Comparison of ENCODE assay signal across 8 cellular contexts in the genomic region with DNA sequence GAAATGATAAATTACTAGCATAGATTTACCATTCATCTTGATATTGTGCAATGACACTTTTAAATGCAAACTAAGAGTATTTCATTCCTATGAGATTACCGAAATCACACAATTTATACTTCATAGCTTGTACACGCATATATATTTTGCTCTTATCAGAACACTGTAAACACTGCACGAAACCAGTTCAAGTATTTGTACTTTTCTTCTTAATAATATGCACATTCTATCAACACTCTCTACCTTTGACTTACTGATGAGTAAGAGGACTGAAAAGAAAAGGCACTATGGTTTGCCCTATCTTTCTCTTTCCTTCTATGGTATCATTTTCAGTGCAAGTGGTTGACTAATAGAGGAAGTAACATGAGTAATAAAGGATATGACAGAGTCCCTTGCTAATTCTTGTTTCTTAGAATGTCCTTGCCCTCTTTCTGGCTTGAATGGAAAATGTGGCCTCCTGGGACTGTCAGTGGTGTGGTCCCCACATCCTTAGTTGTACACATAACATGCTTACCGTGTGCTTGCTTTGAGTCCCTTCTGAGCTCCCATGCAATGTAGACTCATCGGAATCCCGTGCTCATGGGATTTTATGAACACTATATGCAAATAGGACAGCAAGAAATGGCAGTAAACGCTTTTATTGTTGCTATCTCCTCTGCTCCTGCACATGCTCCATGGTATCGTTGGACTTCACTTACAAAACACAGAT.
A peak's percentile ranks its signal among the peaks of the same experiment; 100 is the strongest.
DNase-seq lines count a peak whose midpoint lies in the region; ATAC-seq and TF ChIP-seq lines count a peak whose summit lies in the region.

No MANE protein-coding gene starts in this region.

- ATAC-seq in HG02870 (IDR thresholded peaks at IDR 0.05; ENCODE audit: unreplicated experiment): peak; percentile 72
- peak; percentile 44 for ATAC-seq in central memory CD8-positive, alpha-beta T cell (replicated peaks; ENCODE audit: extremely low read depth, poor library complexity, severe bottlenecking)

- H3K4me2 ChIP-seq in OCI-LY3 (ENCODE audit: low read length): peak overlapping the region; percentile 62

- DNase-seq in MCF 10A (ENCODE audit: unreplicated experiment) (peak; percentile 65), breast epithelium (ENCODE audit: low spot score in 2 of 2) (no peak), NCI-H2196 (lab: John Stamatoyannopoulos, UW; ENCODE audit: unreplicated experiment) (no peak), NCI-H82 (lab: John Stamatoyannopoulos, UW) (no peak)
- no peak for DNase-seq in central memory CD8-positive, alpha-beta T cell (ENCODE audit: low spot score in 2 of 2)

- H3K4me1 Mint-ChIP-seq in MCF 10A (ENCODE audit: insufficient read depth, unreplicated experiment): peaks cover 4% of the 10 kb centered on the region
- peaks cover 10% of the 10 kb centered on the region for H3K4me1 Mint-ChIP-seq in central memory CD8-positive, alpha-beta T cell

- POLR2A ChIA-PET in MCF 10A (lab: Yijun Ruan, JAX): no interaction called here

- no peak overlapping the region for H2AFZ ChIP-seq in OCI-LY3 (ENCODE audit: low read depth, low read length)

- no peak overlapping the region for H3K27ac Mint-ChIP-seq in MCF 10A (ENCODE audit: low read depth, unreplicated experiment)
- H3K27ac Mint-ChIP-seq in central memory CD8-positive, alpha-beta T cell (ENCODE audit: low read depth): no peak overlapping the region

- H4K20me1 ChIP-seq in OCI-LY3 (ENCODE audit: insufficient read depth, low read length): no peaks in the 10 kb centered on the region

- H3K4me3 Mint-ChIP-seq in MCF 10A (ENCODE audit: unreplicated experiment): no peak overlapping the region
- H3K4me3 Mint-ChIP-seq in central memory CD8-positive, alpha-beta T cell: no peak overlapping the region

- H3K9me3 ChIP-seq in breast epithelium (no peaks in the 10 kb centered on the region), OCI-LY3 (ENCODE audit: insufficient read depth, low read length) (peaks cover 21% of the 10 kb centered on the region)

- TF ChIP-seq POLR2A in breast epithelium (IDR thresholded peaks at IDR 0.05): no peak

- H3K9me3 Mint-ChIP-seq in MCF 10A (ENCODE audit: unreplicated experiment): no peaks in the 10 kb centered on the region
- no peaks in the 10 kb centered on the region for H3K9me3 Mint-ChIP-seq in central memory CD8-positive, alpha-beta T cell

- H3K4me3 ChIP-seq in breast epithelium: no peak overlapping the region
- H3K4me3 ChIP-seq in OCI-LY3 (ENCODE audit: low read length): peak overlapping the region; percentile 52
- no peak overlapping the region for H3K4me3 ChIP-seq in rectal smooth muscle tissue (ENCODE audit: low read length)

- BruUV-seq in MCF 10A (replicated peaks; lab: Mats Ljungman, UMichigan): no TSS peak

- H3K9ac ChIP-seq in OCI-LY3 (ENCODE audit: low read length) (peak overlapping the region; percentile 20; the same call in 1 of the 2 replicates), rectal smooth muscle tissue (ENCODE audit: low read length) (no peak overlapping the region)

- intact Hi-C loops in MCF 10A (cut with micrococcal nuclease): no loop called here
- intact Hi-C loops in breast epithelium (cut with DNase I; ENCODE audit: low total_unique reads): no loop called here

- H3K27me3 Mint-ChIP-seq in MCF 10A (ENCODE audit: insufficient read depth, unreplicated experiment): no peaks in the 10 kb centered on the region
- no peaks in the 10 kb centered on the region for H3K27me3 Mint-ChIP-seq in central memory CD8-positive, alpha-beta T cell

- CTCF ChIA-PET in MCF 10A (lab: Yijun Ruan, JAX): interaction anchor here (0.6 kb wide), 1 partner anchor 583 kb away, joined by 3 read pairs; no protein-coding TSS in a partner anchor

- H3K4me1 ChIP-seq in breast epithelium (no peaks in the 10 kb centered on the region), OCI-LY3 (ENCODE audit: low read length) (peaks cover 35% of the 10 kb centered on the region), rectal smooth muscle tissue (ENCODE audit: control insufficient read depth, insufficient read depth, low read length) (no peaks in the 10 kb centered on the region)

- H3K36me3 Mint-ChIP-seq in MCF 10A (ENCODE audit: insufficient read depth, unreplicated experiment): no peaks in the 10 kb centered on the region
- H3K36me3 Mint-ChIP-seq in central memory CD8-positive, alpha-beta T cell (ENCODE audit: insufficient read depth): no peaks in the 10 kb centered on the region

- H3K36me3 ChIP-seq in breast epithelium (no peaks in the 10 kb centered on the region), OCI-LY3 (replicated peaks; ENCODE audit: low read depth, low read length) (peaks cover 7% of the 10 kb centered on the region), rectal smooth muscle tissue (ENCODE audit: control insufficient read depth, insufficient read depth, low read length) (no peaks in the 10 kb centered on the region)

- H3K27me3 ChIP-seq in breast epithelium: no peaks in the 10 kb centered on the region
- H3K27me3 ChIP-seq in OCI-LY3 (ENCODE audit: low read depth, low read length): peaks cover 71% of the 10 kb centered on the region
- H3K27me3 ChIP-seq in rectal smooth muscle tissue (ENCODE audit: control insufficient read depth, insufficient read depth, low read length): no peaks in the 10 kb centered on the region

- no peak overlapping the region for H3K27ac ChIP-seq in breast epithelium
- peak overlapping the region; percentile 79 for H3K27ac ChIP-seq in OCI-LY3 (ENCODE audit: low read length)
- H3K27ac ChIP-seq in rectal smooth muscle tissue (ENCODE audit: low read depth, low read length): peak overlapping the region; percentile 18

- no peaks in the 10 kb centered on the region for H3K79me2 ChIP-seq in OCI-LY3 (ENCODE audit: low read length)

- TF ChIP-seq CTCF in MCF 10A (IDR thresholded peaks at IDR 0.05; ENCODE audit: unreplicated experiment) (no peak), breast epithelium (IDR thresholded peaks at IDR 0.05) (no peak), OCI-LY3 (IDR thresholded peaks at IDR 0.05; ENCODE audit: low read depth, low read length) (no peak)

Comparison
In these comparisons a context has a peak if more than half of its experiments do, and no peak if none do; other contexts are left out.
1. H3K27ac ChIP-seq: peak in OCI-LY3 (single experiment) and rectal smooth muscle tissue (single experiment); none in breast epithelium (0 of 2).